ENCODE assay signal across 20 cellular contexts in the genomic region with DNA sequence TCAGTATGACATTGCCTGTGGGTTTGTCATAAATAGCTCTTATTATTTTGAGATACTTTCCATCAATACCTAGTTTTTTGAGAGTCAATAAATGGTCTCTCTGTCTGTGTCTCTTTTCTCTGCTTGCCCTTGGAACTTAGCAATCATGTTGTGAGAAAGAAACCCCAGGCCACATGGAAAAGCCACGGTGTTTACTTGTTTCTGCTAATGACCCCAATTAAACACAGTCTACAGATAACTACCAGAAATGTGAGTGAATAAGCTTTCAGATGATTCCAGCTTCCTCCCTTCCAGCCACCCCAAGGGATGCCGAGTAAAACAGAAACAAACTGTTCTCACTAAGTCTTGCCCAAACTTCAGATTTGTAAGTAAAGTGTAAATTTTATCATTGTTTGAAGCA.
"Had no signal": no experiment of that assay in that cellular context is flagged by ENCODE, and none has a peak within 500 bp of the region (broad histone marks: within the 10 kb centered on the region; RNA-seq: fewer than 3 reads in every experiment).

No MANE protein-coding gene starts in this region.

- H3K36me3 Mint-ChIP-seq: immature natural killer cell; naive thymus-derived CD8-positive, alpha-beta T cell; stimulated activated effector memory CD8-positive, alpha-beta T cell treated with anti-CD3 and anti-CD28 coated beads, Interleukin-12 subunit alpha, Interleukin-12 subunit beta, amount 100 ng/mL, for 72 hours; type B pancreatic cell had no signal

- H3K9me3 Mint-ChIP-seq: type B pancreatic cell had no signal

- H3K27ac Mint-ChIP-seq: dendritic cell treated with granulocyte-macrophage colony-stimulating factor and Interleukin-4, amounts not matched to agents 40 ng/mL and 50 ng/mL, for 4 days; effector memory CD8-positive, alpha-beta T cell; immature natural killer cell; naive thymus-derived CD8-positive, alpha-beta T cell; stimulated activated effector memory CD8-positive, alpha-beta T cell treated with anti-CD3 and anti-CD28 coated beads, Interleukin-12 subunit alpha, Interleukin-12 subunit beta, amount 100 ng/mL, for 72 hours; type B pancreatic cell had no signal

- H3K4me3 Mint-ChIP-seq: dendritic cell treated with granulocyte-macrophage colony-stimulating factor and Interleukin-4, amounts not matched to agents 40 ng/mL and 50 ng/mL, for 4 days; effector memory CD8-positive, alpha-beta T cell; immature natural killer cell; naive thymus-derived CD8-positive, alpha-beta T cell; stimulated activated effector memory CD8-positive, alpha-beta T cell treated with anti-CD3 and anti-CD28 coated beads, Interleukin-12 subunit alpha, Interleukin-12 subunit beta, amount 100 ng/mL, for 72 hours; type B pancreatic cell had no signal

- DNase-seq: effector memory CD8-positive, alpha-beta T cell; esophagus squamous epithelium; foreskin fibroblast; immature natural killer cell; kidney; left cardiac atrium; left ventricle myocardium inferior; mucosa of descending colon; naive thymus-derived CD8-positive, alpha-beta T cell; ovary; right cardiac atrium; small intestine; stimulated activated CD4-positive, alpha-beta T cell treated with anti-CD3 and anti-CD28 coated beads, Interleukin-2, amount 100 ng/mL, for 48 hours; stimulated activated CD8-positive, alpha-beta memory T cell treated with anti-CD3 and anti-CD28 coated beads, Interleukin-4, amount 100 ng/mL, for 48 hours; stimulated activated naive CD8-positive, alpha-beta T cell treated with anti-CD3 and anti-CD28 coated beads, Interleukin-15, Interleukin-2, amounts not matched to agents 100 U/mL and 50 U/mL, for 24 hours; thyroid gland; uterus had no signal

- H3K4me1 Mint-ChIP-seq: immature natural killer cell; naive thymus-derived CD8-positive, alpha-beta T cell; stimulated activated effector memory CD8-positive, alpha-beta T cell treated with anti-CD3 and anti-CD28 coated beads, Interleukin-12 subunit alpha, Interleukin-12 subunit beta, amount 100 ng/mL, for 72 hours had no signal

- ATAC-seq: effector memory CD8-positive, alpha-beta T cell; left cardiac atrium; mucosa of descending colon; naive thymus-derived CD8-positive, alpha-beta T cell; right cardiac atrium; stimulated activated effector memory CD8-positive, alpha-beta T cell treated with anti-CD3 and anti-CD28 coated beads, Interleukin-12 subunit alpha, Interleukin-12 subunit beta, amount 100 ng/mL, for 72 hours; stimulated activated naive CD8-positive, alpha-beta T cell treated with anti-CD3 and anti-CD28 coated beads, Interleukin-15, Interleukin-2, amounts not matched to agents 100 U/mL and 50 U/mL, for 24 hours had no signal

- H3K27me3 Mint-ChIP-seq: dendritic cell treated with granulocyte-macrophage colony-stimulating factor and Interleukin-4, amounts not matched to agents 40 ng/mL and 50 ng/mL, for 4 days; effector memory CD8-positive, alpha-beta T cell; type B pancreatic cell had no signal
